ENCODE assay signal across 21 cellular contexts in the genomic region with DNA sequence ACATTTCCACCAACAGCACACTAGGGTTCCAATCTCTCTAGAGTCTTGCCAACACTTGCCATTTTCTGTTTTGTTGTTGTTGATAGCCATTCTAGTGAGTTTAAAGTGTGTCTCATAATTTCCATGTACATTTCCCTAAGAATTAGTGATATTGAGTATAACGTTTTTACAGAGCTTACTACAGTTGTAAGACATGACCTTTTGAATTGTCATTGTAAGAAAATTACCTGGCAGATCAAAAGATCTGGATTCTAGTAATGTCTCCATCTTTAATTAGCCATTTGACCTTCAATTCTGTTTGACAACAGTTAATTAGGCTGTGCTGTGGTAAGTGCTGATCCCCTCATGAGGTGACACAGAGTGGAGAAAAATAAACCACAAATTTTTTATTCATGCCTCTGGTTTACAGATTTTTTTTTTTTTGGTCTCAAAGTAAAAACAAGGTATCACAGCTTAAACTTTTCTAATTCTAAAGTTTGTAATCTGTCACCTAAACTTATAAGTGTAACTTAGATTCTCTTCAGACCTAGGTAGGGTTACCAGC. TPM values are rescaled to one million over a fixed set of nuclear protein-coding genes. Genes with fewer than 3 reads are reported as not detected.
DNase-seq lines count a peak whose midpoint lies in the region; ATAC-seq and TF ChIP-seq lines count a peak whose summit lies in the region.
"Had no signal": no experiment of that assay in that cellular context is flagged by ENCODE, and none has a peak within 500 bp of the region (broad histone marks: within the 10 kb centered on the region; RNA-seq: fewer than 3 reads in every experiment).

No MANE protein-coding gene starts in this region.

- no peak for DNase-seq in activated naive CD8-positive, alpha-beta T cell treated with anti-CD3 and anti-CD28 coated beads, Interleukin-2, amount 50 U/mL, for 24 hours
- no peak for DNase-seq in activated naive CD8-positive, alpha-beta T cell treated with anti-CD3 and anti-CD28 coated beads for 36 hours
- DNase-seq in immature natural killer cell: peak; percentile 40 to 58 (median 52)
- DNase-seq in transverse colon: no peak
- no peak for DNase-seq in OCI-M1 (lab: John Stamatoyannopoulos, UW)
- DNase-seq in NCI-H2171 (lab: John Stamatoyannopoulos, UW): no peak
- no peak for DNase-seq in NCI-H526 treated with DMSO at 0.1 percent for 48 hours (lab: John Stamatoyannopoulos, UW)
- DNase-seq: CD4-positive, alpha-beta memory T cell; DMS153; GF-D8; MM.1S; NCI-H1092 treated with DMSO at 0.1 percent for 48 hours; NCI-H146; NCI-H2081; NCI-H748 treated with DMSO at 0.1 percent for 48 hours; PC-9; SIG-M5 had no signal

- no peak for TF ChIP-seq EP300 in transverse colon (IDR thresholded peaks at IDR 0.05; ENCODE audit: low read depth)

- H3K27ac Mint-ChIP-seq in activated naive CD8-positive, alpha-beta T cell treated with anti-CD3 and anti-CD28 coated beads, Interleukin-2, amount 50 U/mL, for 24 hours: peak overlapping the region; percentile 25
- no peak overlapping the region for H3K27ac Mint-ChIP-seq in activated naive CD8-positive, alpha-beta T cell treated with anti-CD3 and anti-CD28 coated beads for 36 hours
- peak overlapping the region; percentile 85 to 95 (median 91) for H3K27ac Mint-ChIP-seq in immature natural killer cell
- H3K27ac Mint-ChIP-seq: CD4-positive, alpha-beta memory T cell had no signal

- TF ChIP-seq CTCF in SU-DHL-6 (IDR thresholded peaks at IDR 0.05; ENCODE audit: insufficient read depth, low read length, poor library complexity, severe bottlenecking) (no peak), transverse colon (IDR thresholded peaks at IDR 0.05) (no peak)

- H3K9me3 ChIP-seq in SU-DHL-6 (ENCODE audit: insufficient read depth, low read length): no peaks in the 10 kb centered on the region
- H3K9me3 ChIP-seq in transverse colon: no peaks in the 10 kb centered on the region

- peak overlapping the region; percentile 40 for H3K4me2 ChIP-seq in SU-DHL-6 (ENCODE audit: low read depth, low read length, poor library complexity, severe bottlenecking)
- H3K4me2 ChIP-seq: PC-9 had no signal

- no peaks in the 10 kb centered on the region for H3K9me2 ChIP-seq in SU-DHL-6 (replicated peaks; ENCODE audit: insufficient read depth, low read length)

- no peaks in the 10 kb centered on the region for H3K27me3 ChIP-seq in SU-DHL-6 (ENCODE audit: low read length)
- H3K27me3 ChIP-seq in transverse colon: no peaks in the 10 kb centered on the region
- H3K27me3 ChIP-seq: BLaER1 had no signal

- TF ChIP-seq POLR2A in transverse colon (IDR thresholded peaks at IDR 0.05): no peak

- peaks cover 5 to 90% (median 39%) of the 10 kb centered on the region in 4 donors for H3K4me1 ChIP-seq in transverse colon

- H3K79me2 ChIP-seq in SU-DHL-6 (ENCODE audit: insufficient read depth, low read length): peaks cover 97% of the 10 kb centered on the region

- in situ Hi-C loops in transverse colon (cut with MboI; ENCODE audit: low pct_ligation_motif_present in 1 of 4, low pct_unique_long_range_greater_than_20kb in 1 of 4, low sequenced_read_pairs in 3 of 4): no loop called here

- H3K9ac ChIP-seq in SU-DHL-6 (ENCODE audit: low read length): no peak overlapping the region
- H3K9ac ChIP-seq: BLaER1 had no signal

- peaks cover 49% of the 10 kb centered on the region for H3F3A ChIP-seq in SU-DHL-6 (ENCODE audit: insufficient read depth)

- H4K20me1 ChIP-seq in SU-DHL-6 (ENCODE audit: low read depth, low read length): peaks cover 4% of the 10 kb centered on the region; the same call in 1 of the 2 replicates
- H4K20me1 ChIP-seq: BLaER1 had no signal

- peaks cover 14% of the 10 kb centered on the region for H3K9me3 Mint-ChIP-seq in activated naive CD8-positive, alpha-beta T cell treated with anti-CD3 and anti-CD28 coated beads, Interleukin-2, amount 50 U/mL, for 24 hours
- peaks cover 8% of the 10 kb centered on the region for H3K9me3 Mint-ChIP-seq in activated naive CD8-positive, alpha-beta T cell treated with anti-CD3 and anti-CD28 coated beads for 36 hours
- H3K9me3 Mint-ChIP-seq in immature natural killer cell: no peaks in the 10 kb centered on the region

- no peak overlapping the region for H3K4me3 Mint-ChIP-seq in activated naive CD8-positive, alpha-beta T cell treated with anti-CD3 and anti-CD28 coated beads, Interleukin-2, amount 50 U/mL, for 24 hours
- no peak overlapping the region for H3K4me3 Mint-ChIP-seq in activated naive CD8-positive, alpha-beta T cell treated with anti-CD3 and anti-CD28 coated beads for 36 hours
- H3K4me3 Mint-ChIP-seq in immature natural killer cell: peak overlapping the region; percentile 25 to 81 (median 71)

- WGBS in transverse colon (ENCODE audit: low coverage in 1 of 2), 2 donors: 42 to 57% methylated on average over 1 of the region's 1 CpG

- no peaks in the 10 kb centered on the region for H3K27me3 Mint-ChIP-seq in activated naive CD8-positive, alpha-beta T cell treated with anti-CD3 and anti-CD28 coated beads, Interleukin-2, amount 50 U/mL, for 24 hours
- no peaks in the 10 kb centered on the region for H3K27me3 Mint-ChIP-seq in activated naive CD8-positive, alpha-beta T cell treated with anti-CD3 and anti-CD28 coated beads for 36 hours
- peaks cover 0 to 16% (median 2%) of the 10 kb centered on the region in 3 donors for H3K27me3 Mint-ChIP-seq in immature natural killer cell (ENCODE audit: low read depth in 3 of 3)
- H3K27me3 Mint-ChIP-seq: CD4-positive, alpha-beta memory T cell had no signal

- peaks cover 63% of the 10 kb centered on the region for H3K4me1 Mint-ChIP-seq in activated naive CD8-positive, alpha-beta T cell treated with anti-CD3 and anti-CD28 coated beads, Interleukin-2, amount 50 U/mL, for 24 hours
- peaks cover 26% of the 10 kb centered on the region for H3K4me1 Mint-ChIP-seq in activated naive CD8-positive, alpha-beta T cell treated with anti-CD3 and anti-CD28 coated beads for 36 hours
- peaks cover 98 to 100% of the 10 kb centered on the region in 2 donors for H3K4me1 Mint-ChIP-seq in immature natural killer cell

- intact Hi-C loops in transverse colon (cut with DNase I; ENCODE audit: low total_unique reads): no loop called here

- H3K36me3 ChIP-seq in SU-DHL-6 (ENCODE audit: low read length) (peaks cover 10% of the 10 kb centered on the region; the same call in 1 of the 2 replicates), transverse colon (no peaks in the 10 kb centered on the region)
- H3K36me3 ChIP-seq: BLaER1 had no signal

- H3K27ac ChIP-seq in SU-DHL-6 (ENCODE audit: low read depth, low read length): peak overlapping the region; percentile 98
- H3K27ac ChIP-seq in transverse colon: peak overlapping the region in 3 of 4 donors; percentile 50 to 75 (median 52)
- H3K27ac ChIP-seq: BLaER1, PC-9, RWPE1 had no signal

- H3K36me3 Mint-ChIP-seq in activated naive CD8-positive, alpha-beta T cell treated with anti-CD3 and anti-CD28 coated beads, Interleukin-2, amount 50 U/mL, for 24 hours (ENCODE audit: low read depth): peaks cover 17% of the 10 kb centered on the region
- H3K36me3 Mint-ChIP-seq in activated naive CD8-positive, alpha-beta T cell treated with anti-CD3 and anti-CD28 coated beads for 36 hours: peaks cover 21% of the 10 kb centered on the region
- peaks cover 5% of the 10 kb centered on the region in 3 donors for H3K36me3 Mint-ChIP-seq in immature natural killer cell

- ATAC-seq in activated naive CD8-positive, alpha-beta T cell treated with anti-CD3 and anti-CD28 coated beads, Interleukin-2, amount 50 U/mL, for 24 hours: peak; percentile 54

- no peak overlapping the region for H2AFZ ChIP-seq in SU-DHL-6 (ENCODE audit: low read depth, low read length, severe bottlenecking)
- H2AFZ ChIP-seq: PC-9 had no signal

- H3K4me3 ChIP-seq in SU-DHL-6 (ENCODE audit: insufficient read depth, low read length, poor library complexity, severe bottlenecking): no peak overlapping the region
- H3K4me3 ChIP-seq in transverse colon: no peak overlapping the region
- H3K4me3 ChIP-seq: BLaER1, PC-9 had no signal

RNA-seq across cellular contexts. Expression of a gene that starts 20.9 kb away (rescaled TPM):
- 10 to 100 TPM; 12.1 to 12.6 TPM for total RNA-seq in activated naive CD8-positive, alpha-beta T cell treated with anti-CD3 and anti-CD28 coated beads for 36 hours
- polyA plus RNA-seq in immature natural killer cell: 10 to 100 TPM; 30.2 to 83.7 (median 59.1) TPM
- total RNA-seq in transverse colon: 100 to 1,000 TPM; 108 to 409 (median 144) TPM
- total RNA-seq: LHCN-M2 had no signal

Comparison
In these comparisons a context has a peak if more than half of its experiments do, and no peak if none do; other contexts are left out.
1. DNase-seq: peak in immature natural killer cell (3 of 3); none in activated naive CD8-positive, alpha-beta T cell treated with anti-CD3 and anti-CD28 coated beads, Interleukin-2, amount 50 U/mL, for 24 hours (single experiment), activated naive CD8-positive, alpha-beta T cell treated with anti-CD3 and anti-CD28 coated beads for 36 hours (single experiment), transverse colon (single experiment), OCI-M1 (single experiment), NCI-H2171 (single experiment) and NCI-H526 treated with DMSO at 0.1 percent for 48 hours (single experiment).
2. H3K4me3 Mint-ChIP-seq: peak in immature natural killer cell (5 of 5); none in activated naive CD8-positive, alpha-beta T cell treated with anti-CD3 and anti-CD28 coated beads, Interleukin-2, amount 50 U/mL, for 24 hours (single experiment) and activated naive CD8-positive, alpha-beta T cell treated with anti-CD3 and anti-CD28 coated beads for 36 hours (single experiment).
3. RNA of a gene that starts 20.9 kb away (total RNA-seq): 108 to 409 TPM in transverse colon; 12.1 to 12.6 TPM in activated naive CD8-positive, alpha-beta T cell treated with anti-CD3 and anti-CD28 coated beads for 36 hours; every median in the first group is over 4 times any median in the second.